8 cellular contexts compared by ENCODE assay signal in genomic region chr12:109714141-109714912, GRCh38. TPM values are rescaled to one million over a fixed set of nuclear protein-coding genes. Genes with fewer than 3 reads are reported as not detected.
DNase-seq lines count a peak whose midpoint lies in the region; ATAC-seq and TF ChIP-seq lines count a peak whose summit lies in the region.

No MANE protein-coding gene starts in this region.

- peak in 1 of 2 donors; percentile 40 for TF ChIP-seq POLR2A in adrenal gland (IDR thresholded peaks at IDR 0.05)

- 1% methylated on average over 96 of the region's 96 CpGs for WGBS in HUES64
- 1% methylated on average over 38 to 96 of the region's 96 CpGs; no CpG with 5 or more reads in 1 of the 4 donors for WGBS in adrenal gland, 4 donors
- WGBS in iPS DF 6.9 (ENCODE audit: insufficient coverage, insufficient read length): no CpG with 5 or more reads among the region's 96 CpGs

- peak overlapping the region; percentile 56 for H3K9ac ChIP-seq in HUES64 (ENCODE audit: low read depth, low read length)
- no peak overlapping the region for H3K9ac ChIP-seq in skeletal muscle satellite cell (ENCODE audit: low read depth, low read length)

- H3K27me3 Mint-ChIP-seq in CD14-positive monocyte (ENCODE audit: low read depth in 3 of 3): peaks cover 59 to 84% (median 76%) of the 10 kb centered on the region in 3 donors

- H3K9me3 Mint-ChIP-seq in CD14-positive monocyte: peaks cover 0 to 3% (median 0%) of the 10 kb centered on the region in 7 donors

- H3K27me3 ChIP-seq in HUES64 (ENCODE audit: insufficient read depth, low read length) (peaks cover 72% of the 10 kb centered on the region), adrenal gland (no peaks in the 10 kb centered on the region), iPS DF 6.9 (ENCODE audit: control insufficient read depth, insufficient read depth, low read length) (peaks cover 4% of the 10 kb centered on the region; the same call in 1 of the 2 replicates), skeletal muscle satellite cell (ENCODE audit: control insufficient read depth, insufficient read depth, low read length) (peaks cover 54% of the 10 kb centered on the region)

- H3K4me3 Mint-ChIP-seq in CD14-positive monocyte: peak overlapping the region; percentile 73 to 85

- H3K36me3 ChIP-seq in HUES64 (ENCODE audit: insufficient read depth, low read length): no peaks in the 10 kb centered on the region
- no peaks in the 10 kb centered on the region for H3K36me3 ChIP-seq in adrenal gland (replicated peaks in 1 of 2)
- no peaks in the 10 kb centered on the region for H3K36me3 ChIP-seq in iPS DF 6.9 (ENCODE audit: control insufficient read depth, insufficient read depth, low read length)
- no peaks in the 10 kb centered on the region for H3K36me3 ChIP-seq in skeletal muscle satellite cell (ENCODE audit: insufficient read depth, low read length)

- DNase-seq in CD14-positive monocyte (ENCODE audit: low spot score) (no peak), adrenal gland (peak; percentile 72 to 88 (median 81)), iPS DF 6.9 (ENCODE audit: low read depth, low spot score) (no peak), superior temporal gyrus (ENCODE audit: extremely low spot score) (no peak)

- intact Hi-C loops in CD14-positive monocyte (cut with micrococcal nuclease): loop anchor here (5.0 to 10.0 kb wide), 3 partner anchors 142 to 237 kb away; partner anchors contain the start of genes KCTD10 (in 2 of the 2), UBE3B (in 2 of the 2), MMAB (in 1 of the 2) and MVK (in 1 of the 2)
- intact Hi-C loops in adrenal gland (cut with DNase I): no loop called here

- H3K4me1 Mint-ChIP-seq in CD14-positive monocyte: peaks cover 5% of the 10 kb centered on the region

- ATAC-seq in GM19438 (IDR thresholded peaks at IDR 0.05; ENCODE audit: low read depth, unreplicated experiment): peak; percentile 32
- peak; percentile 22 for ATAC-seq in SK-N-SH treated with all-trans-retinoic acid at 6 μM for 48 hours

- H3K4me3 ChIP-seq in HUES64 (ENCODE audit: low read length) (peak overlapping the region; percentile 56), adrenal gland (peak overlapping the region; percentile 22 to 81 (median 53)), iPS DF 6.9 (ENCODE audit: low read length) (peak overlapping the region; percentile 63; the same call in 1 of the 2 replicates), skeletal muscle satellite cell (ENCODE audit: low read length) (peak overlapping the region; percentile 68)

- peaks cover 14% of the 10 kb centered on the region for H3K4me1 ChIP-seq in HUES64 (ENCODE audit: insufficient read depth, low read length)
- peaks cover 33 to 71% of the 10 kb centered on the region in 2 donors for H3K4me1 ChIP-seq in adrenal gland (replicated peaks in 1 of 2)
- H3K4me1 ChIP-seq in iPS DF 6.9 (ENCODE audit: control insufficient read depth, insufficient read depth, low read length): peaks cover 5% of the 10 kb centered on the region
- H3K4me1 ChIP-seq in skeletal muscle satellite cell (ENCODE audit: control insufficient read depth, insufficient read depth, low read length): peaks cover 11% of the 10 kb centered on the region

- H3K4me2 ChIP-seq in skeletal muscle satellite cell (ENCODE audit: low read length): peak overlapping the region; percentile 89

- H3K9me3 ChIP-seq in HUES64 (ENCODE audit: insufficient read depth, low read depth, low read length): no peaks in the 10 kb centered on the region
- H3K9me3 ChIP-seq in adrenal gland (replicated peaks in 1 of 3): no peaks in the 10 kb centered on the region
- no peaks in the 10 kb centered on the region for H3K9me3 ChIP-seq in iPS DF 6.9 (ENCODE audit: control insufficient read depth, insufficient read depth, low read length)
- H3K9me3 ChIP-seq in skeletal muscle satellite cell (replicated peaks; ENCODE audit: low read length): no peaks in the 10 kb centered on the region

- H3K27ac ChIP-seq in HUES64 (ENCODE audit: low read depth, low read length) (peak overlapping the region; percentile 35; the same call in 1 of the 2 replicates), adrenal gland (peak overlapping the region; percentile 58 to 89 (median 81)), iPS DF 6.9 (ENCODE audit: low read length) (no peak overlapping the region)

- no peaks in the 10 kb centered on the region for H3K36me3 Mint-ChIP-seq in CD14-positive monocyte

- peak; percentile 40 for TF ChIP-seq CTCF in CD14-positive monocyte (IDR thresholded peaks at IDR 0.05)
- peak in 4 of 6 experiments; percentile 29 to 42 (median 36) for TF ChIP-seq CTCF in adrenal gland (IDR thresholded peaks at IDR 0.05)

- H3K27ac Mint-ChIP-seq in CD14-positive monocyte: peak overlapping the region in 1 of 7 donors; percentile 6

TF ChIP-seq in SK-N-SH treated with all-trans-retinoic acid at 6 μM for 48 hours, 23 proteins besides CTCF, POLR2A, EP300 and RAD21:
- no peak for TF ChIP-seq CSDC2 (CRISPR knock-in tag; IDR thresholded peaks at IDR 0.05)
- TF ChIP-seq PPARA (CRISPR knock-in tag; IDR thresholded peaks at IDR 0.05; ENCODE audit: borderline replicate concordance): no peak
- TF ChIP-seq ZNF8 (CRISPR knock-in tag; IDR thresholded peaks at IDR 0.05): no peak
- TF ChIP-seq TCF4 (CRISPR knock-in tag; IDR thresholded peaks at IDR 0.05; ENCODE audit: borderline replicate concordance): no peak
- TF ChIP-seq ZC3H10 (CRISPR knock-in tag; IDR thresholded peaks at IDR 0.05): no peak
- no peak for TF ChIP-seq RARB (CRISPR knock-in tag; IDR thresholded peaks at IDR 0.05)
- TF ChIP-seq OSR1 (CRISPR knock-in tag; IDR thresholded peaks at IDR 0.05): no peak
- no peak for TF ChIP-seq ZFP30 (CRISPR knock-in tag; IDR thresholded peaks at IDR 0.05)
- no peak for TF ChIP-seq ZFP3 (CRISPR knock-in tag; IDR thresholded peaks at IDR 0.05)
- TF ChIP-seq CSRNP3 (CRISPR knock-in tag; IDR thresholded peaks at IDR 0.05): no peak
- no peak for TF ChIP-seq CREB5 (CRISPR knock-in tag; IDR thresholded peaks at IDR 0.05; ENCODE audit: low read depth)
- no peak for TF ChIP-seq PATZ1 (CRISPR knock-in tag; IDR thresholded peaks at IDR 0.05; ENCODE audit: borderline replicate concordance)
- no peak for TF ChIP-seq ESRRG (CRISPR knock-in tag; IDR thresholded peaks at IDR 0.05)

RNA-seq across cellular contexts. Expression of gene FAM222A, which starts 0.7 kb away (rescaled TPM):
- polyA plus RNA-seq in CD14-positive monocyte (not detected), adrenal gland (10 to 100 TPM in 2 of 3 donors, 1 to 10 TPM in 1; 9.2 to 36.7 (median 11.7) TPM)
- polyA plus RNA-seq in HUES64 (2013, experiment 1 of 2): 3.2 TPM
- polyA plus RNA-seq in HUES64 (2013, experiment 2 of 2): 2.4 TPM
- 10 to 100 TPM; 15.2 to 57.8 (median 27.1) TPM for total RNA-seq in adrenal gland
- total RNA-seq in skeletal muscle satellite cell (2012; rRNA removed): under 0.01 and 0.44 TPM in 2 replicates

Comparison
In these comparisons a context has a peak if more than half of its experiments do, and no peak if none do; other contexts are left out.
1. DNase-seq: peak in adrenal gland (7 of 7); none in CD14-positive monocyte (single experiment), iPS DF 6.9 (single experiment) and superior temporal gyrus (single experiment).
2. RNA of gene FAM222A, which starts 0.7 kb away (polyA plus RNA-seq): 9.2 to 36.7 TPM in adrenal gland; not detected in CD14-positive monocyte; every median in the first group is over 10 times any median in the second.
3. intact Hi-C loops: an anchor here in CD14-positive monocyte (5.0 to 10.0 kb wide); none called in adrenal gland.
4. Peak in every context shown above with its lines, with median percentiles within 50 percentile points of each other: H3K4me3 ChIP-seq.